8 cellular contexts compared by ENCODE assay signal in the genomic region with DNA sequence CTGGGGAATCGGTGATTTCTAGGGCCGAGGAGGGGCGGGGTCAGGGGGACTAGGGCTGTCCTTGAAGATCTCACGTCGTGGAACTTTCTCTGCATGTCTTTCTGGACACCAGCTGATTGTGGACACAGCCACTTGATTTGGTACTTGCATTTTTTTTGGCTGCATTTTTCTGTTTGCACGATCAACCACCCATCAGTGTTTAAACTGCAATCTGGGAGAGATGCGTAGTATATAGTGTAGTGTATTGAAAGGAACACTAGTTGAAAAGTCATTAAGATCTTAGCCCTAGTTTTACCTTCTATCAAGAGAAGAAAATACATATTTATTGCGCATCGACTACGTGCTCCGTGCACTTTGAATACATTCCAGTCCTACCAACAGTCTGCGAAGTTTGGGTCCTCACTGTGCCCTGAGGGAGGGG. TPM values are rescaled to one million over a fixed set of nuclear protein-coding genes. Genes with fewer than 3 reads are reported as not detected.
DNase-seq lines count a peak whose midpoint lies in the region; ATAC-seq and TF ChIP-seq lines count a peak whose summit lies in the region.

No MANE protein-coding gene starts in this region.

- H3K4me1 ChIP-seq in left lung (peaks cover 21 to 60% of the 10 kb centered on the region in 2 donors), stomach (peaks cover 26 to 74% (median 53%) of the 10 kb centered on the region in 4 donors)

- no peak for TF ChIP-seq EP300 in stomach (IDR thresholded peaks at IDR 0.05)

- H3K27ac ChIP-seq in 22Rv1 (peak overlapping the region; percentile 93), HL-60 (replicated peaks) (peak overlapping the region; percentile 80), adipose tissue (ENCODE audit: low read depth, low read length) (peak overlapping the region; percentile 64), left lung (peak overlapping the region; percentile 96 to 97), stomach (peak overlapping the region; percentile 97 to 99 (median 97))

- ATAC-seq in left lung (no peak), GM21390 (IDR thresholded peaks at IDR 0.05; ENCODE audit: unreplicated experiment) (no peak), GM19455 (IDR thresholded peaks at IDR 0.05; ENCODE audit: unreplicated experiment) (no peak)

- H3K27me3 ChIP-seq in HL-60 (ENCODE audit: insufficient read depth, poor library complexity, severe bottlenecking): no peaks in the 10 kb centered on the region
- no peaks in the 10 kb centered on the region for H3K27me3 ChIP-seq in left lung
- no peaks in the 10 kb centered on the region for H3K27me3 ChIP-seq in stomach

- DNase-seq in HL-60 (ENCODE audit: low read depth in 1 of 2, low spot score in 1 of 2) (no peak), left lung (peak in 1 of 2 donors; percentile 89), stomach (no peak), GM13977 (ENCODE audit: low spot score) (no peak)

- TF ChIP-seq CTCF in 22Rv1 (IDR thresholded peaks at IDR 0.05): no peak
- no peak for TF ChIP-seq CTCF in HL-60 (IDR thresholded peaks at IDR 0.05; ENCODE audit: insufficient read depth, low read length)
- TF ChIP-seq CTCF in left lung (IDR thresholded peaks at IDR 0.05): no peak
- peak in 1 of 7 experiments; percentile 4 for TF ChIP-seq CTCF in stomach (IDR thresholded peaks at IDR 0.05)
- TF ChIP-seq CTCF in GM13977 (IDR thresholded peaks at IDR 0.05; ENCODE audit: extremely low read depth, insufficient read depth, missing control alignments): no peak

- intact Hi-C loops in left lung (cut with DNase I) (no loop called here), stomach (cut with DNase I; ENCODE audit: low total_unique reads) (no loop called here)

- WGBS in adipose tissue, 3 donors: 1 to 2% (median 2%) methylated on average over 12 of the region's 12 CpGs
- WGBS in stomach, 5 donors: 1 to 4% (median 1%) methylated on average over 12 of the region's 12 CpGs

- in situ Hi-C loops in GM13977 (cut with MboI; ENCODE audit: low pct_unique_long_range_greater_than_20kb, low sequenced_read_pairs, unreplicated experiment): no loop called here

- peaks cover 0 to 1% of the 10 kb centered on the region in 2 donors for H3K9me3 ChIP-seq in left lung
- H3K9me3 ChIP-seq in stomach: peaks cover 0 to 3% (median 2%) of the 10 kb centered on the region in 4 donors

- no peak for TF ChIP-seq POLR2A in stomach (IDR thresholded peaks at IDR 0.05)

- no peaks in the 10 kb centered on the region for H3K36me3 ChIP-seq in left lung
- H3K36me3 ChIP-seq in stomach: no peaks in the 10 kb centered on the region

- peak overlapping the region; percentile 71 for H3K4me3 ChIP-seq in HL-60 (replicated peaks; ENCODE audit: insufficient read depth, low read length)
- H3K4me3 ChIP-seq in left lung: peak overlapping the region; percentile 77 to 79
- H3K4me3 ChIP-seq in stomach: peak overlapping the region; percentile 71 to 79 (median 77)

RNA-seq across cellular contexts. Expression of a gene that starts 0.7 kb away (rescaled TPM):
- 10 to 100 TPM; 10.5 to 24.6 (median 15.5) TPM for polyA plus RNA-seq in adipose tissue
- total RNA-seq in left lung: 10 to 100 TPM; 36.9 to 48.3 TPM
- total RNA-seq in stomach: 100 to 1,000 TPM in 1 of 5 donors, 10 to 100 TPM in 4; 15.6 to 136 (median 22.9) TPM
- polyA plus RNA-seq in stomach: 10 to 100 TPM in 2 of 3 donors, 1 to 10 TPM in 1; 8.0 to 14.7 (median 12.7) TPM

RNA-seq across cellular contexts. Expression of a gene that starts 24.6 kb away (rescaled TPM):
- polyA plus RNA-seq in adipose tissue (not detected), stomach (not detected)
- total RNA-seq in left lung (10 to 100 TPM in 1 of 2 donors, not detected in 1; 26.6 TPM), stomach (under 1 TPM in 1 of 5 donors, not detected in 4; 0.37 TPM)

RNA-seq across cellular contexts. Expression of a gene that starts 40.6 kb away (rescaled TPM):
- polyA plus RNA-seq in adipose tissue (1 to 10 TPM in 1 of 3 donors, under 1 TPM in 2; 0.28 to 1.1 (median 0.56) TPM), stomach (1 to 10 TPM; 1.0 to 1.8 (median 1.8) TPM)
- total RNA-seq in left lung (10 to 100 TPM in 1 of 2 donors, 1 to 10 TPM in 1; 8.5 to 16.1 TPM), stomach (10 to 100 TPM in 3 of 5 donors, 1 to 10 TPM in 2; 4.7 to 23.3 (median 10.7) TPM)
